9 cellular contexts compared by ENCODE assay signal in the genomic region with DNA sequence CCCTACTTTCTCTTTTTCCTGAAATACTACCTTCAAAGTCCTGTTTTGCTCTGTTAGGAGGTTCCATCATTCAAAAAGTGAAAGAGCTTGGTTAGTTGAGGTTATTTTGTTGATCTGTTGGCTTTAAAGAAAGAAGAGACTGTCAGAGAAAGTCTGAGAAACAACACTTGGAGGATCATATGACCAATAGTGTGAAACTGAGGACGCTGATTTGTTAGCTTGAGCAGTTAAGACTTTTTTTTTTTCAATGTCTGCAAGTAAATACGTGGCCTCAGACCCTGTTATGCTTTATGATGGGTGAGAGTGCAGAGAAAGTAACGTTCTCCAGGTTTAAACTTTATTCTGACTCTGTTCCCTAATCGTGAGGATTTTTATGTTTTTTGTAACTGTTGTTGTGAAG. TPM values are rescaled to one million over a fixed set of nuclear protein-coding genes. Genes with fewer than 3 reads are reported as not detected.
DNase-seq lines count a peak whose midpoint lies in the region; ATAC-seq and TF ChIP-seq lines count a peak whose summit lies in the region.
"Had no signal": no experiment of that assay in that cellular context is flagged by ENCODE, and none has a peak within 500 bp of the region (broad histone marks: within the 10 kb centered on the region; RNA-seq: fewer than 3 reads in every experiment).

No MANE protein-coding gene starts in this region.

- ATAC-seq in HG02840 (IDR thresholded peaks at IDR 0.05; ENCODE audit: low FRiP score, unreplicated experiment) (no peak), GM21529 (IDR thresholded peaks at IDR 0.05; ENCODE audit: unreplicated experiment) (no peak)

- DNase-seq in DMS53 treated with DMSO at 0.1 percent for 48 hours (lab: John Stamatoyannopoulos, UW; ENCODE audit: unreplicated experiment) (peak; percentile 4), SK-MEL-5 (ENCODE audit: low read depth, low spot score) (peak; percentile 60), fibroblast of the aortic adventitia (ENCODE audit: low read depth) (peak; percentile 58), putamen (ENCODE audit: low spot score) (peak; percentile 71), NK-92 (lab: John Stamatoyannopoulos, UW; ENCODE audit: unreplicated experiment) (no peak), HuH-7.5 (ENCODE audit: low spot score) (no peak)
- DNase-seq: DND-41 had no signal

- in situ Hi-C loops in SK-MEL-5 (cut with HindIII; ENCODE audit: low pct_unique_long_range_greater_than_20kb, low sequenced_read_pairs): no loop called here

- peak overlapping the region; percentile 13 for H3K4me3 ChIP-seq in fibroblast of the aortic adventitia (ENCODE audit: low read depth, low read length)

- TF ChIP-seq CTCF in fibroblast of the aortic adventitia (IDR thresholded peaks at IDR 0.05; ENCODE audit: insufficient read depth, low read length): no peak

RNA-seq across cellular contexts. Expression of gene GAB1, which starts 45.9 kb away (rescaled TPM):
- total RNA-seq in SK-MEL-5 (2014; rRNA removed; shearing (Covaris generic)): 11.3 and 12.8 TPM in 2 replicates
- 6.0 and 13.4 TPM in 2 replicates for polyA plus RNA-seq in SK-MEL-5 (2015; cell fraction: cytosol; rRNA removed)
- polyA plus RNA-seq in SK-MEL-5 (2015; cell fraction: nucleus; rRNA removed): 12.1 and 14.3 TPM in 2 replicates
- 22.8 and 49.3 TPM in 2 replicates for total RNA-seq in fibroblast of the aortic adventitia (ENCODE audit: low replicate concordance)

Comparison
In these comparisons a context has a peak if more than half of its experiments do, and no peak if none do; other contexts are left out.
1. DNase-seq: peak in DMS53 treated with DMSO at 0.1 percent for 48 hours (single experiment), SK-MEL-5 (single experiment), fibroblast of the aortic adventitia (single experiment) and putamen (single experiment); none in NK-92 (single experiment) and HuH-7.5 (single experiment).